24 cellular contexts compared by ENCODE assay signal in the genomic region with DNA sequence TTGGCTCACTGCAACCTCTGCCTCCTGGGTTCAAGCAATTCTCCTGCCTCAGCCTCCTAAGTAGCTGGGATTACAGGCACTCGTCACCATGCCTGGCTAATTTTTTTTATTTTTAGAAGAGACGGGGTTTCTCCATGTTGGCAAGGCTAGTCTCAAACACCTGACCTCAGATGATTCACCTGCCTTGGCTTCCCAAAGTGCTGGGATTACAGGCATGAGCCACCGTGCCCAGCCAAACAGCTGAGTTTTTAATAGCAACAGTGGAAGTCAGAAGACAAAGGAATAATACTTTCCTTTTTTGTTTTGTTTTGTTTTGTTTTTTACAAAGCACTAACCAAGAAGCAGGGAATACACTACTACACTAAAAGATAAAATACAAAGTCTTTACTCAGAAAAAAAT.
"Had no signal": no experiment of that assay in that cellular context is flagged by ENCODE, and none has a peak within 500 bp of the region (broad histone marks: within the 10 kb centered on the region; RNA-seq: fewer than 3 reads in every experiment).

No MANE protein-coding gene starts in this region.

- H3K9ac ChIP-seq: neural progenitor cell, parathyroid adenoma had no signal

- H3K9me3 ChIP-seq: colonic mucosa, esophagus squamous epithelium, lower lobe of right lung, mucosa of descending colon, right atrium auricular region, spleen, thoracic aorta, tibial nerve, upper lobe of left lung had no signal

- DNase-seq: colonic mucosa; effector memory CD4-positive, alpha-beta T cell; erythroblast; esophagus squamous epithelium; head of caudate nucleus; left ventricle myocardium superior; lower lobe of right lung; mucosa of descending colon; naive thymus-derived CD4-positive, alpha-beta T cell; spleen; stimulated activated CD4-positive, alpha-beta T cell treated with anti-CD3 and anti-CD28 coated beads, Interleukin-4, amount 100 ng/mL, for 4 hours; upper lobe of left lung had no signal

- H3K9me3 Mint-ChIP-seq: dendritic cell treated with granulocyte-macrophage colony-stimulating factor and Interleukin-4, amounts not matched to agents 40 ng/mL and 50 ng/mL, for 4 days; stimulated activated naive CD8-positive, alpha-beta T cell treated with anti-CD3 and anti-CD28 coated beads, Interleukin-15, Interleukin-2, amounts not matched to agents 100 ng/mL and 50 ng/mL, for 24 hours had no signal

- H3K4me1 Mint-ChIP-seq: nephron, neural progenitor cell had no signal

- H3K36me3 ChIP-seq: colonic mucosa, lower lobe of right lung, neural progenitor cell, right atrium auricular region, thoracic aorta, upper lobe of left lung had no signal

- H3K27ac Mint-ChIP-seq: dendritic cell treated with granulocyte-macrophage colony-stimulating factor and Interleukin-4, amounts not matched to agents 40 ng/mL and 50 ng/mL, for 4 days; memory B cell; nephron; neural progenitor cell; stimulated activated memory B cell treated with anti-CD40 and anti-IgM and Interleukin-4, amounts not matched to agents 10 μg/mL and 1 μg/mL and 100 μg/mL, for 72 hours; stimulated activated naive CD8-positive, alpha-beta T cell treated with anti-CD3 and anti-CD28 coated beads, Interleukin-15, Interleukin-2, amounts not matched to agents 100 ng/mL and 50 ng/mL, for 24 hours had no signal

- H3K27ac ChIP-seq: colonic mucosa, esophagus squamous epithelium, lower lobe of right lung, neural progenitor cell, parathyroid adenoma, right atrium auricular region, spleen, thoracic aorta, tibial nerve, upper lobe of left lung had no signal

- H3K4me3 Mint-ChIP-seq: dendritic cell treated with granulocyte-macrophage colony-stimulating factor and Interleukin-4, amounts not matched to agents 40 ng/mL and 50 ng/mL, for 4 days; memory B cell; nephron; neural progenitor cell; stimulated activated memory B cell treated with anti-CD40 and anti-IgM and Interleukin-4, amounts not matched to agents 10 μg/mL and 1 μg/mL and 100 μg/mL, for 72 hours; stimulated activated naive CD8-positive, alpha-beta T cell treated with anti-CD3 and anti-CD28 coated beads, Interleukin-15, Interleukin-2, amounts not matched to agents 100 ng/mL and 50 ng/mL, for 24 hours had no signal

- ATAC-seq: left ventricle myocardium superior; lower lobe of right lung; mucosa of descending colon; naive thymus-derived CD4-positive, alpha-beta T cell; sciatic nerve; stimulated activated memory B cell treated with anti-CD40 and anti-IgM and Interleukin-4, amounts not matched to agents 10 μg/mL and 1 μg/mL and 100 μg/mL, for 72 hours had no signal

- H3K27me3 Mint-ChIP-seq: memory B cell; progenitor cell of endocrine pancreas; stimulated activated memory B cell treated with anti-CD40 and anti-IgM and Interleukin-4, amounts not matched to agents 10 μg/mL and 1 μg/mL and 100 μg/mL, for 72 hours; stimulated activated naive CD8-positive, alpha-beta T cell treated with anti-CD3 and anti-CD28 coated beads, Interleukin-15, Interleukin-2, amounts not matched to agents 100 ng/mL and 50 ng/mL, for 24 hours had no signal

- H3K4me3 ChIP-seq: colonic mucosa, esophagus squamous epithelium, lower lobe of right lung, mucosa of descending colon, neural progenitor cell, right atrium auricular region, spleen, thoracic aorta, tibial nerve, upper lobe of left lung had no signal
